ENCODE assay signal across 8 cellular contexts in genomic region chr16:58515125-58515870, GRCh38. TPM values are rescaled to one million over a fixed set of nuclear protein-coding genes. Genes with fewer than 3 reads are reported as not detected.
DNase-seq lines count a peak whose midpoint lies in the region; ATAC-seq, FAIRE-seq and TF ChIP-seq lines count a peak whose summit lies in the region.

SETD6 (plus strand) TSS chr16:58515517; CDS start chr16:58515538, 21 bp downstream.

- H3K79me2 ChIP-seq in HepG2 (ENCODE audit: insufficient read depth, low read length), result peaks cover 5% of the 10 kb centered on the region

- intact Hi-C loops in HepG2 (cut with micrococcal nuclease; ENCODE audit: unreplicated experiment), result loop anchor here (10.0 kb wide), 1 partner anchor 50 kb away; no protein-coding TSS in a partner anchor

- peak; percentile 84 to 97 for TF ChIP-seq POLR2A in HepG2 (IDR thresholded peaks at IDR 0.05; ENCODE audit: insufficient read depth in 1 of 2, low read depth in 2 of 2, low read length in 2 of 2)

- peak; percentile 19 for TF ChIP-seq CTCF in AG04449 (IDR thresholded peaks at IDR 0.05; ENCODE audit: insufficient read depth, low read length, missing control alignments)
- peak; percentile 46 for TF ChIP-seq CTCF in HepG2 (CRISPR knock-in tag; IDR thresholded peaks at IDR 0.05)

- ATAC-seq in GM18867 (IDR thresholded peaks at IDR 0.05; ENCODE audit: unreplicated experiment) (peak; percentile 78), HG03097 (IDR thresholded peaks at IDR 0.05; ENCODE audit: low FRiP score, unreplicated experiment) (peak; percentile 70), HepG2 (peak; percentile 86)

- H4K20me1 ChIP-seq in HepG2 (ENCODE audit: insufficient read depth, low read length), result peaks cover 12% of the 10 kb centered on the region

- no peaks in the 10 kb centered on the region for H3K9me3 ChIP-seq in HepG2 (ENCODE audit: low read length)

- TF ChIP-seq EP300 in HepG2 (IDR thresholded peaks at IDR 0.05; ENCODE audit: low read depth in 2 of 2, low read length in 2 of 2) (no peak), HepG2 (CRISPR knock-in tag; IDR thresholded peaks at IDR 0.05; ENCODE audit: borderline replicate concordance) (peak; percentile 23; the same call in 1 of the 2 replicates)

- in situ Hi-C loops in HepG2 (cut with HindIII; ENCODE audit: extremely low pct_ligation_motif_present, low pct_unique_long_range_greater_than_20kb), result loop anchor here (10.0 kb wide), 1 partner anchor 120 kb away; no protein-coding TSS in a partner anchor

- peaks cover 13 to 35% of the 10 kb centered on the region in 2 experiments for H3K36me3 ChIP-seq in HepG2 (replicated peaks in 1 of 2; ENCODE audit: control insufficient read depth in 1 of 2, insufficient read depth in 2 of 2, low read length in 2 of 2)

- peak within 1 kb of the TSS; percentile 86 for H3K4me2 ChIP-seq in HepG2 (ENCODE audit: low read depth, low read length)

- H3K4me3 ChIP-seq in AG04449 (ENCODE audit: low read depth, low read length), result peak within 1 kb of the TSS; percentile 83
- peak within 1 kb of the TSS; percentile 58 to 91 (median 80) for H3K4me3 ChIP-seq in HepG2 (replicated peaks in 1 of 3; ENCODE audit: insufficient read depth in 1 of 3, low read depth in 2 of 3, low read length in 3 of 3)

- no TSS peak for BruUV-seq in HepG2 (replicated peaks; lab: Mats Ljungman, UMichigan)

- no peaks in the 10 kb centered on the region for H3K27me3 ChIP-seq in HepG2 (ENCODE audit: control insufficient read depth in 1 of 2, insufficient read depth in 2 of 2, low read length in 2 of 2)

- peak within 1 kb of the TSS; percentile 76 for H3K27ac ChIP-seq in HepG2 (ENCODE audit: extremely low read length, insufficient read depth, low read length)

- peaks cover 32% of the 10 kb centered on the region for H3K4me1 ChIP-seq in HepG2 (ENCODE audit: insufficient read depth, low read length)

- POLR2A ChIA-PET in AG04449 (lab: Yijun Ruan, JAX), result no interaction called here
- POLR2A ChIA-PET in HepG2 (lab: Yijun Ruan, JAX), result interaction anchor here (0.7 to 1.8 kb wide), 5 partner anchors 10 to 169 kb away, joined by 3 to 4 read pairs (median 3); partner anchors contain the start of gene SLC38A7

- FAIRE-seq in HepG2 (lab: Jason Lieb, UNC), result peak; percentile 76

- peak; percentile 42; the same call in 1 of the 2 replicates for TF ChIP-seq RAD21 in HepG2 (CRISPR knock-in tag; IDR thresholded peaks at IDR 0.05)

- 1% methylated on average over 16 of the region's 80 CpGs for WGBS in HepG2 (ENCODE audit: low lambda C conversion rate)

- H2AFZ ChIP-seq in HepG2 (ENCODE audit: low read length), result peak within 1 kb of the TSS; percentile 80

- H3K9ac ChIP-seq in HepG2 (ENCODE audit: insufficient read depth, low read depth, low read length), result peak within 1 kb of the TSS; percentile 76

- CTCF ChIA-PET in AG04449 (lab: Yijun Ruan, JAX) (interaction anchor here (0.8 to 4.9 kb wide), 5 partner anchors 70 to 241 kb away, joined by 3 to 22 read pairs (median 6); no protein-coding TSS in a partner anchor), HepG2 (lab: Yijun Ruan, JAX; ENCODE audit: low intra/inter-chr PET ratio, low total read pairs) (no interaction called here)

- DNase-seq in AG04449 (ENCODE audit: low read depth, low spot score), result peak; percentile 33
- peak; percentile 84 for DNase-seq in NCI-H460 (ENCODE audit: extremely low read depth, low read depth)
- DNase-seq in activated CD4-positive, alpha-beta T cell treated with anti-CD3 and anti-CD28 coated beads, Interleukin-2, amount 50 U/mL, for 1 hour, result peak; percentile 52
- peak; percentile 92 for DNase-seq in dermis blood vessel endothelial cell
- peak; percentile 83 for DNase-seq in HepG2 (ENCODE audit: low spot score)
- DNase-seq in stimulated activated CD4-positive, alpha-beta T cell treated with anti-CD3 and anti-CD28 coated beads, Interleukin-4, amount 100 ng/mL, for 1 hour, result peak; percentile 80

TF ChIP-seq in HepG2, 621 proteins besides CTCF, POLR2A, EP300 and RAD21 (continues in another document):
- TF ChIP-seq NCOR1 (IDR thresholded peaks at IDR 0.05; ENCODE audit: borderline replicate concordance, low read length) (no peak), DNMT3B (CRISPR knock-in tag; conservative IDR thresholded peaks at IDR 0.05) (peak; percentile 83; the same call in 1 of the 2 replicates), ZNF34 (CRISPR knock-in tag; IDR thresholded peaks at IDR 0.05; ENCODE audit: borderline replicate concordance) (peak; percentile 94), ZNF878 (CRISPR knock-in tag; IDR thresholded peaks at IDR 0.05) (peak; percentile 97), NR2F6 (IDR thresholded peaks at IDR 0.05) (no peak), NR2F6 (CRISPR knock-in tag; IDR thresholded peaks at IDR 0.05) (no peak), PRDM15 (CRISPR knock-in tag; IDR thresholded peaks at IDR 0.05) (peak; percentile 94), TOPORS (CRISPR knock-in tag; IDR thresholded peaks at IDR 0.05) (no peak; the same call in 1 of the 2 replicates), ZNF616 (CRISPR knock-in tag; IDR thresholded peaks at IDR 0.05; ENCODE audit: low read depth) (peak; percentile 93), TGIF2 (CRISPR knock-in tag; IDR thresholded peaks at IDR 0.05) (peak; percentile 92), TCF7L2 (IDR thresholded peaks at IDR 0.05; ENCODE audit: low read depth, low read length) (no peak), ZNF468 (CRISPR knock-in tag; IDR thresholded peaks at IDR 0.05) (peak; percentile 98), ZMYM3 (CRISPR knock-in tag; IDR thresholded peaks at IDR 0.05) (peak; percentile 51; the same call in 1 of the 2 replicates), ZNF180 (CRISPR knock-in tag; IDR thresholded peaks at IDR 0.05; ENCODE audit: borderline replicate concordance, low read depth) (no peak; the same call in 1 of the 2 replicates), BATF2 (CRISPR knock-in tag; IDR thresholded peaks at IDR 0.05) (peak; percentile 75; the same call in 1 of the 2 replicates)

RNA-seq across cellular contexts. Expression of gene SETD6, which starts in this region (rescaled TPM):
- 37.2 and 44.0 TPM in 2 replicates for total RNA-seq in NCI-H460 (2014; rRNA removed; shearing (Covaris generic))
- polyA plus RNA-seq in NCI-H460 (2014; cell fraction: nucleus; rRNA removed), result 167 and 292 TPM in 2 replicates
- 9.4 and 21.4 TPM in 2 replicates for total RNA-seq in dermis blood vessel endothelial cell
- total RNA-seq in HepG2 (2016; rRNA removed; fragmentation: Illumina TruSeq; extraction: Trizol), result 17.4 and 25.7 TPM in 2 replicates
- 4.8 and 5.1 TPM in 2 replicates for total RNA-seq in HepG2 (2016; cell fraction: cytosol; rRNA removed; fragmentation: Illumina TruSeq; extraction: Trizol; ENCODE audit: low read depth)
- total RNA-seq in HepG2 (2016; cell fraction: insoluble cytoplasmic fraction; rRNA removed; fragmentation: Illumina TruSeq; extraction: Trizol), result 17.1 and 29.4 TPM in 2 replicates
- total RNA-seq in HepG2 (2016; cell fraction: membrane; rRNA removed; fragmentation: Illumina TruSeq; extraction: Trizol), result 9.7 and 10.0 TPM in 2 replicates
- total RNA-seq in HepG2 (2016; cell fraction: nucleus; rRNA removed; fragmentation: Illumina TruSeq; extraction: Trizol), result 32.2 and 34.9 TPM in 2 replicates
- polyA plus RNA-seq in HepG2 (2011; rRNA removed), result 24.0 and 25.9 TPM in 2 replicates
- 13.1 and 16.9 TPM in 2 replicates for polyA plus RNA-seq in HepG2 (2011; cell fraction: cytosol; rRNA removed)
- 109 and 110 TPM in 2 replicates for polyA plus RNA-seq in HepG2 (2011; cell fraction: nucleus; rRNA removed)
- polyA plus RNA-seq in HepG2 (2012), result 25.0 and 25.7 TPM in 2 replicates
- polyA plus RNA-seq in HepG2 (2016; cell fraction: cytosol; fragmentation: Illumina TruSeq; extraction: Trizol; ENCODE audit: low read depth), result 2.7 and 3.2 TPM in 2 replicates
- 13.8 and 15.8 TPM in 2 replicates for polyA plus RNA-seq in HepG2 (2016; cell fraction: insoluble cytoplasmic fraction; fragmentation: Illumina TruSeq; extraction: Trizol; ENCODE audit: low read depth)
- 4.6 and 4.9 TPM in 2 replicates for polyA plus RNA-seq in HepG2 (2016; cell fraction: membrane; fragmentation: Illumina TruSeq; extraction: Trizol; ENCODE audit: low read depth)
- 74.9 and 78.9 TPM in 2 replicates for polyA plus RNA-seq in HepG2 (2016; cell fraction: nucleus; fragmentation: Illumina TruSeq; extraction: Trizol; ENCODE audit: insufficient read depth, low read depth)
- polyA minus RNA-seq in HepG2 (2011; rRNA and poly(A)+ RNA removed; ENCODE audit: low replicate concordance), result 26.6 and 40.3 TPM in 2 replicates
- polyA minus RNA-seq in HepG2 (2011; cell fraction: cytosol; rRNA and poly(A)+ RNA removed), result 11.5 and 12.7 TPM in 2 replicates
- 48.7 and 56.2 TPM in 2 replicates for polyA minus RNA-seq in HepG2 (2011; cell fraction: nucleus; rRNA and poly(A)+ RNA removed)

Comparison
In these comparisons a context has a peak if more than half of its experiments do, and no peak if none do; other contexts are left out.
1. Peak in every context shown above with its lines: DNase-seq, ATAC-seq, H3K4me3 ChIP-seq and H3K27ac ChIP-seq.
2. DNase-seq: peak in every context shown above with its lines; median percentile 92 in dermis blood vessel endothelial cell; 84 in NCI-H460; 83 in HepG2; 80 in stimulated activated CD4-positive, alpha-beta T cell treated with anti-CD3 and anti-CD28 coated beads, Interleukin-4, amount 100 ng/mL, for 1 hour; 52 in activated CD4-positive, alpha-beta T cell treated with anti-CD3 and anti-CD28 coated beads, Interleukin-2, amount 50 U/mL, for 1 hour; 33 in AG04449.